12 cellular contexts compared by ENCODE assay signal in genomic region chr17:50908140-50908859, GRCh38. TPM values are rescaled to one million over a fixed set of nuclear protein-coding genes. Genes with fewer than 3 reads are reported as not detected.
DNase-seq lines count a peak whose midpoint lies in the region; ATAC-seq and TF ChIP-seq lines count a peak whose summit lies in the region.
"Had no signal": no experiment of that assay in that cellular context is flagged by ENCODE, and none has a peak within 500 bp of the region (broad histone marks: within the 10 kb centered on the region; RNA-seq: fewer than 3 reads in every experiment).

No MANE protein-coding gene starts in this region.

- DNase-seq in activated CD4-positive, alpha-beta T cell treated with anti-CD3 and anti-CD28 coated beads for 36 hours = no peak
- no peak for DNase-seq in activated CD4-positive, alpha-beta T cell treated with anti-CD3 and anti-CD28 coated beads for 1 hour
- DNase-seq in Panc1 (ENCODE audit: low read depth, low spot score) (no peak), esophagus muscularis mucosa (ENCODE audit: extremely low spot score) (no peak), progenitor cell of endocrine pancreas (ENCODE audit: low spot score, unreplicated experiment) (no peak), NCI-H510A treated with DMSO at 0.1 percent for 48 hours (lab: John Stamatoyannopoulos, UW) (no peak)
- DNase-seq: ACHN; activated CD4-positive, alpha-beta T cell treated with anti-CD3 and anti-CD28 coated beads, Interleukin-2, amount 50 U/mL, for 48 hours had no signal

- intact Hi-C loops in activated CD4-positive, alpha-beta T cell treated with anti-CD3 and anti-CD28 coated beads for 36 hours (cut with DNase I, micrococcal nuclease) = loop anchor here in 1 of 2 experiments (5.0 kb wide), 1 partner anchor 39 kb away; no protein-coding TSS in a partner anchor
- intact Hi-C loops in Panc1 (cut with micrococcal nuclease; ENCODE audit: unreplicated experiment) = no loop called here
- intact Hi-C loops in esophagus muscularis mucosa (cut with DNase I) = no loop called here

- H3K27ac ChIP-seq in Panc1 (ENCODE audit: low read length) = peak overlapping the region; percentile 78
- peak overlapping the region in 3 of 4 donors; percentile 60 to 72 (median 60) for H3K27ac ChIP-seq in esophagus muscularis mucosa (replicated peaks in 1 of 4)
- H3K27ac ChIP-seq: coronary artery had no signal

- H3K27ac Mint-ChIP-seq in activated CD4-positive, alpha-beta T cell treated with anti-CD3 and anti-CD28 coated beads for 36 hours = peak overlapping the region; percentile 26
- H3K27ac Mint-ChIP-seq in progenitor cell of endocrine pancreas = peak overlapping the region; percentile 56

- BruUV-seq in Panc1 (replicated peaks; lab: Mats Ljungman, UMichigan) = no TSS peak

- H3K36me3 Mint-ChIP-seq in activated CD4-positive, alpha-beta T cell treated with anti-CD3 and anti-CD28 coated beads for 36 hours (ENCODE audit: low read depth) = no peaks in the 10 kb centered on the region
- H3K36me3 Mint-ChIP-seq in progenitor cell of endocrine pancreas (ENCODE audit: insufficient read depth) = no peaks in the 10 kb centered on the region
- H3K36me3 Mint-ChIP-seq: activated naive CD4-positive, alpha-beta T cell treated with anti-CD3 and anti-CD28 coated beads, Interleukin-2, amount 50 U/mL, for 72 hours had no signal

- H3K4me1 Mint-ChIP-seq in activated CD4-positive, alpha-beta T cell treated with anti-CD3 and anti-CD28 coated beads for 36 hours = peaks cover 67% of the 10 kb centered on the region
- H3K4me1 Mint-ChIP-seq in progenitor cell of endocrine pancreas (ENCODE audit: low read depth) = peaks cover 46% of the 10 kb centered on the region

- H3K4me3 Mint-ChIP-seq in activated CD4-positive, alpha-beta T cell treated with anti-CD3 and anti-CD28 coated beads for 36 hours = no peak overlapping the region
- H3K4me3 Mint-ChIP-seq in progenitor cell of endocrine pancreas (ENCODE audit: low read depth) = peak overlapping the region; percentile 26

- H3K4me3 ChIP-seq in Panc1 (ENCODE audit: low read depth in 2 of 2, low read length in 2 of 2) (no peak overlapping the region), esophagus muscularis mucosa (no peak overlapping the region)
- H3K4me3 ChIP-seq: coronary artery had no signal

- WGBS in esophagus muscularis mucosa = 93% methylated on average over 8 of the region's 8 CpGs

- no peak for ATAC-seq in activated CD4-positive, alpha-beta T cell treated with anti-CD3 and anti-CD28 coated beads for 36 hours
- no peak for ATAC-seq in Panc1
- ATAC-seq in GM21390 (IDR thresholded peaks at IDR 0.05; ENCODE audit: unreplicated experiment) = no peak
- no peak for ATAC-seq in GM19023 (IDR thresholded peaks at IDR 0.05; ENCODE audit: unreplicated experiment)

- TF ChIP-seq CTCF in Panc1 (IDR thresholded peaks at IDR 0.05) (no peak), esophagus muscularis mucosa (IDR thresholded peaks at IDR 0.05) (no peak), progenitor cell of endocrine pancreas (IDR thresholded peaks at IDR 0.05; ENCODE audit: unreplicated experiment) (no peak)

- TF ChIP-seq EP300 in esophagus muscularis mucosa (IDR thresholded peaks at IDR 0.05) = no peak

- no peaks in the 10 kb centered on the region for H3K9me3 Mint-ChIP-seq in activated CD4-positive, alpha-beta T cell treated with anti-CD3 and anti-CD28 coated beads for 36 hours (ENCODE audit: low read depth)
- no peaks in the 10 kb centered on the region for H3K9me3 Mint-ChIP-seq in progenitor cell of endocrine pancreas (ENCODE audit: low read depth)
- H3K9me3 Mint-ChIP-seq: activated naive CD4-positive, alpha-beta T cell treated with anti-CD3 and anti-CD28 coated beads, Interleukin-2, amount 50 U/mL, for 72 hours had no signal

- H3K27me3 Mint-ChIP-seq in activated CD4-positive, alpha-beta T cell treated with anti-CD3 and anti-CD28 coated beads for 36 hours = no peaks in the 10 kb centered on the region
- no peaks in the 10 kb centered on the region for H3K27me3 Mint-ChIP-seq in progenitor cell of endocrine pancreas

- no peak for TF ChIP-seq POLR2A in esophagus muscularis mucosa (IDR thresholded peaks at IDR 0.05; ENCODE audit: low read depth)

- H3K9me3 ChIP-seq in Panc1 (ENCODE audit: control insufficient read depth, insufficient read depth, low read depth, low read length) (no peaks in the 10 kb centered on the region), esophagus muscularis mucosa (no peaks in the 10 kb centered on the region)

- POLR2A ChIA-PET in activated CD4-positive, alpha-beta T cell treated with anti-CD3 and anti-CD28 coated beads for 36 hours (lab: Charles Lee) = interaction anchor here (2.8 kb wide), 1 partner anchor 42 kb away, joined by 14 read pairs; the partner anchor contains the start of gene TOB1
- POLR2A ChIA-PET in Panc1 (lab: Charles Lee) = interaction anchor here (0.6 kb wide), 2 partner anchors 24 to 42 kb away, joined by 3 to 10 read pairs; partner anchors contain the start of gene TOB1

- CTCF ChIA-PET in activated CD4-positive, alpha-beta T cell treated with anti-CD3 and anti-CD28 coated beads for 36 hours (lab: Charles Lee) = interaction anchor here (0.6 kb wide), 1 partner anchor 48 kb away, joined by 3 read pairs; no protein-coding TSS in a partner anchor
- CTCF ChIA-PET in Panc1 (lab: Charles Lee) = no interaction called here

- in situ Hi-C loops in Panc1 (cut with HindIII; ENCODE audit: low pct_unique_long_range_greater_than_20kb, low sequenced_read_pairs) = no loop called here

- H3K36me3 ChIP-seq in Panc1 (ENCODE audit: control insufficient read depth, insufficient read depth, low read length) = no peaks in the 10 kb centered on the region
- no peaks in the 10 kb centered on the region for H3K36me3 ChIP-seq in esophagus muscularis mucosa

- peaks cover 42% of the 10 kb centered on the region for H3K4me1 ChIP-seq in Panc1 (ENCODE audit: control insufficient read depth, insufficient read depth, low read length)
- H3K4me1 ChIP-seq in esophagus muscularis mucosa = peaks cover 39 to 60% (median 58%) of the 10 kb centered on the region in 4 donors

- H3K27me3 ChIP-seq in Panc1 (ENCODE audit: control insufficient read depth, insufficient read depth, low read length) (no peaks in the 10 kb centered on the region), esophagus muscularis mucosa (no peaks in the 10 kb centered on the region)

RNA-seq across cellular contexts. Expression of gene TOB1, which starts 42.1 kb away (rescaled TPM):
- 10 to 100 TPM; 31.3 to 43.0 TPM for total RNA-seq in activated CD4-positive, alpha-beta T cell treated with anti-CD3 and anti-CD28 coated beads for 36 hours
- total RNA-seq in Panc1 (2021; ENCODE audit: unreplicated experiment) (117 TPM), esophagus muscularis mucosa (10 to 100 TPM; 26.7 to 34.4 (median 31.0) TPM), progenitor cell of endocrine pancreas (41.0 and 43.9 TPM in 2 replicates)
- 82.6 TPM for polyA plus RNA-seq in Panc1 (2012; ENCODE audit: insufficient read length)
